In the genomic region with DNA sequence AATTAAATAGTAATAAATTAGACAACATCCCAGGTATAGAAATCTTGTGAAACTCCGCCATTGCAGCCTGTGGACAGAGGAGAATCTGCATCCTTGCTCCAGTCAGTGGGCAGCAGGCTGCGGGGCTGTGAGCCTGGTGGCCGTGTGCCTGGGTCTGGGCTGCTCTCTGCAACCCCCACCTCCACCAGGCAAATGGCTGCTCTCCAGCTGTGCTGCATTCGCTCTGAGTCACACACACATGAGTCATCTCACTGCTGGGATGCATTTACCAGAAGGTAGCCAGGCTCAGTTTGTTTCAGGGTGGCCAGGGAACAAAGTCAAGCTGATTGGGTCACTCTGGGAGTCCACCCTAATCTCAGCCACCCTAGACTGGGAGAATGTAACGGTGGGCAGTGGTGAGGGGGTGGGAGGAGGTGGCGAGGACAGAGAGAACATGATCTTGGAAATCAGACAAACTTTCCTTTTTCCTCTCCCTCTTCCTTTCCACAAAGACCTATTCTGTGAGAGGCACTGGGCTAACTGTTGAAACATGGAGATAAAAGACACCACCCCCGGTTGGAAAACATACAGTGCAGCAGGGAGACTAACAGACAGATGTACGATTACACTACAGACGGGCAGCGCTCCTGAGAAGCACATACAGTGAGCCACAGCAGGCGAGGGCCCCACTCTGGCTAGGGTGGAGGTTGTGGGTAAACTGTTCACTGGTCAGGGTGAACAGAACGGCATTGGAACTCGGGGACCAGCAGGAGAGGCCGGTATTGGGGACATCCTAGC, we compare ENCODE assay signal across 1 cellular context.
TF ChIP-seq lines count a peak whose summit lies in the region.

No MANE protein-coding gene starts in this region.

TF ChIP-seq in HCT116, 20 proteins besides CTCF, POLR2A, EP300 and RAD21 (continued from another document):
- TF ChIP-seq, protein P1, sequence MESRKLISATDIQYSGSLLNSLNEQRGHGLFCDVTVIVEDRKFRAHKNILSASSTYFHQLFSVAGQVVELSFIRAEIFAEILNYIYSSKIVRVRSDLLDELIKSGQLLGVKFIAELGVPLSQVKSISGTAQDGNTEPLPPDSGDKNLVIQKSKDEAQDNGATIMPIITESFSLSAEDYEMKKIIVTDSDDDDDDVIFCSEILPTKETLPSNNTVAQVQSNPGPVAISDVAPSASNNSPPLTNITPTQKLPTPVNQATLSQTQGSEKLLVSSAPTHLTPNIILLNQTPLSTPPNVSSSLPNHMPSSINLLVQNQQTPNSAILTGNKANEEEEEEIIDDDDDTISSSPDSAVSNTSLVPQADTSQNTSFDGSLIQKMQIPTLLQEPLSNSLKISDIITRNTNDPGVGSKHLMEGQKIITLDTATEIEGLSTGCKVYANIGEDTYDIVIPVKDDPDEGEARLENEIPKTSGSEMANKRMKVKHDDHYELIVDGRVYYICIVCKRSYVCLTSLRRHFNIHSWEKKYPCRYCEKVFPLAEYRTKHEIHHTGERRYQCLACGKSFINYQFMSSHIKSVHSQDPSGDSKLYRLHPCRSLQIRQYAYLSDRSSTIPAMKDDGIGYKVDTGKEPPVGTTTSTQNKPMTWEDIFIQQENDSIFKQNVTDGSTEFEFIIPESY (IDR thresholded peaks at IDR 0.05; ENCODE audit: extremely low read depth, insufficient replicate concordance, low read length) = peak; percentile 23
- TF ChIP-seq, protein P2, sequence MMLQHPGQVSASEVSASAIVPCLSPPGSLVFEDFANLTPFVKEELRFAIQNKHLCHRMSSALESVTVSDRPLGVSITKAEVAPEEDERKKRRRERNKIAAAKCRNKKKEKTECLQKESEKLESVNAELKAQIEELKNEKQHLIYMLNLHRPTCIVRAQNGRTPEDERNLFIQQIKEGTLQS (IDR thresholded peaks at IDR 0.05) = peak; percentile 67; the same call in 1 of the 2 replicates
- 0 out of 2 replicates have a peak, but pooled peaks have one; percentile 45 for TF ChIP-seq EGR1 (IDR thresholded peaks at IDR 0.05; ENCODE audit: low read depth)
- TF ChIP-seq EZH2 (IDR thresholded peaks at IDR 0.05) = no peak
- TF ChIP-seq CEBPB (IDR thresholded peaks at IDR 0.05; ENCODE audit: low read depth) = peak; percentile 28; the same call in 1 of the 2 replicates
- no peak for TF ChIP-seq ZFX (IDR thresholded peaks at IDR 0.05)
- TF ChIP-seq EZH2phosphoT487 (IDR thresholded peaks at IDR 0.05; ENCODE audit: borderline replicate concordance) = no peak
